In the genomic region with DNA sequence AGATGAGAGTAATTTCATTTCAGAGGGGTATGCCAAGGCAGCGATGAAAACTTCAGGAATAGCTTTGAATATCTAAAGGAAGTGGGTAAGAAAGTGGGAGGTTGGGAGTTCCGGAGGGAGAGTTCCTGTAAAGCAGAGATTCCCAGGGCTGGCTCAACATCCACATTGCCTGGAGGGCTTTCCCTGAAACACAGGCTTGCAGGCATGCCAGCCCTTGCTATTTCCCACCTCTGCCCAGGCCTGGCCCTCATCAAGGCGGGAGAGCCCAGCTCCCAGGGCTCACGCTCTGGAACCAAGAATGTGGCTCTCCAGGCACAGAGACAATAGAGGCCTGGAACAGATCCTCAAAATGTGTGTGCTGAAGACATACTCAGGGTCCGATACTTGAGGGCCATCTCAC, we compare ENCODE assay signal across 36 cellular contexts. TPM values are rescaled to one million over a fixed set of nuclear protein-coding genes. Genes with fewer than 3 reads are reported as not detected.
"Had no signal": no experiment of that assay in that cellular context is flagged by ENCODE, and none has a peak within 500 bp of the region (broad histone marks: within the 10 kb centered on the region; RNA-seq: fewer than 3 reads in every experiment).

No MANE protein-coding gene starts in this region.

- H3K9ac ChIP-seq: parathyroid adenoma had no signal

- H3K27ac ChIP-seq: heart left ventricle, parathyroid adenoma, psoas muscle, right atrium auricular region, stomach, tibial artery, WERI-Rb-1 had no signal

- H2AFZ ChIP-seq: parathyroid adenoma had no signal

- H3K27me3 ChIP-seq: right atrium auricular region, stomach, tibial artery had no signal

- ATAC-seq: activated CD4-positive, CD25-positive, alpha-beta regulatory T cell treated with anti-CD3 and anti-CD28 coated beads, Interleukin-2, amount 50 U/mL, for 24 hours; esophagus mucosa; heart left ventricle; naive thymus-derived CD4-positive, alpha-beta T cell; psoas muscle; stimulated activated naive B cell treated with anti-CD40 and anti-IgM and Interleukin-4, amounts not matched to agents 10 μg/mL and 1 μg/mL and 100 μg/mL, for 72 hours; T-helper 17 cell had no signal

- H3K4me1 ChIP-seq: heart left ventricle, parathyroid adenoma, psoas muscle, right atrium auricular region, stomach, tibial artery had no signal

- H3K4me3 Mint-ChIP-seq: activated naive CD4-positive, alpha-beta T cell treated with anti-CD3 and anti-CD28 coated beads for 36 hours; activated naive CD8-positive, alpha-beta T cell treated with anti-CD3 and anti-CD28 coated beads, Interleukin-2, amount 10 ng/mL, durations not matched to agents 7 days and 5 days; central memory CD8-positive, alpha-beta T cell; immature natural killer cell; memory B cell; naive thymus-derived CD4-positive, alpha-beta T cell; neural crest cell; stimulated activated naive B cell treated with anti-CD40 and anti-IgM and Interleukin-4, amounts not matched to agents 10 μg/mL and 1 μg/mL and 100 μg/mL, for 72 hours; T-helper 17 cell had no signal

- H3K9me3 ChIP-seq: psoas muscle, right atrium auricular region, tibial artery had no signal

- H3K9me3 Mint-ChIP-seq: activated naive CD4-positive, alpha-beta T cell treated with anti-CD3 and anti-CD28 coated beads for 36 hours; activated naive CD8-positive, alpha-beta T cell treated with anti-CD3 and anti-CD28 coated beads, Interleukin-2, amount 10 ng/mL, durations not matched to agents 7 days and 5 days; central memory CD8-positive, alpha-beta T cell; memory B cell; naive thymus-derived CD4-positive, alpha-beta T cell had no signal

- H3K36me3 Mint-ChIP-seq: activated naive CD8-positive, alpha-beta T cell treated with anti-CD3 and anti-CD28 coated beads, Interleukin-2, amount 10 ng/mL, durations not matched to agents 7 days and 5 days; immature natural killer cell; memory B cell; naive thymus-derived CD4-positive, alpha-beta T cell; stimulated activated naive B cell treated with anti-CD40 and anti-IgM and Interleukin-4, amounts not matched to agents 10 μg/mL and 1 μg/mL and 100 μg/mL, for 72 hours had no signal

- H3K27me3 Mint-ChIP-seq: T-helper 17 cell had no signal

- H3K4me1 Mint-ChIP-seq: activated naive CD8-positive, alpha-beta T cell treated with anti-CD3 and anti-CD28 coated beads, Interleukin-2, amount 10 ng/mL, durations not matched to agents 7 days and 5 days; central memory CD8-positive, alpha-beta T cell; immature natural killer cell; naive thymus-derived CD4-positive, alpha-beta T cell; T-helper 17 cell had no signal

- H3K79me2 ChIP-seq: parathyroid adenoma had no signal

- DNase-seq: activated CD4-positive, alpha-beta T cell treated with anti-CD3 and anti-CD28 coated beads for 48 hours; activated CD4-positive, alpha-beta T cell treated with anti-CD3 and anti-CD28 coated beads, Interleukin-2, amount 50 U/mL, for 48 hours; activated CD8-positive, alpha-beta memory T cell treated with anti-CD3 and anti-CD28 coated beads for 24 hours; activated effector memory CD4-positive, alpha-beta T cell treated with anti-CD3 and anti-CD28 coated beads, Interleukin-2, amount 50 U/mL, for 16 hours; activated naive CD4-positive, alpha-beta T cell treated with anti-CD3 and anti-CD28 coated beads for 36 hours; activated naive CD8-positive, alpha-beta T cell treated with anti-CD3 and anti-CD28 coated beads, Interleukin-2, amount 10 ng/mL, durations not matched to agents 7 days and 5 days; amniotic stem cell; effector memory CD4-positive, alpha-beta T cell; foreskin fibroblast; heart left ventricle; hypothalamus; immature natural killer cell; midbrain; naive thymus-derived CD4-positive, alpha-beta T cell; occipital lobe; psoas muscle; stimulated activated CD4-positive, alpha-beta T cell treated with anti-CD3 and anti-CD28 coated beads, Interleukin-15, amount 100 ng/mL, for 24 hours; stimulated activated CD4-positive, alpha-beta T cell treated with anti-CD3 and anti-CD28 coated beads, Interleukin-2, amount 100 ng/mL, for 24 hours; stimulated activated naive B cell treated with anti-CD40 and anti-IgM and Interleukin-4, amounts not matched to agents 10 μg/mL and 1 μg/mL and 100 μg/mL, for 72 hours; stomach; T-helper 17 cell; T1000; tibial artery; WERI-Rb-1 had no signal

- H3K36me3 ChIP-seq: heart left ventricle, right atrium auricular region, stomach, tibial artery, WERI-Rb-1 had no signal

- H3K27ac Mint-ChIP-seq: activated naive CD4-positive, alpha-beta T cell treated with anti-CD3 and anti-CD28 coated beads for 36 hours; activated naive CD8-positive, alpha-beta T cell treated with anti-CD3 and anti-CD28 coated beads, Interleukin-2, amount 10 ng/mL, durations not matched to agents 7 days and 5 days; immature natural killer cell; memory B cell; naive thymus-derived CD4-positive, alpha-beta T cell; stimulated activated naive B cell treated with anti-CD40 and anti-IgM and Interleukin-4, amounts not matched to agents 10 μg/mL and 1 μg/mL and 100 μg/mL, for 72 hours; T-helper 17 cell had no signal

- H3K4me3 ChIP-seq: heart left ventricle, psoas muscle, right atrium auricular region, smooth muscle cell, stomach, tibial artery had no signal

- FAIRE-seq: astrocyte had no signal

- H3K4me2 ChIP-seq: smooth muscle cell had no signal

RNA-seq across cellular contexts. Expression of a gene that starts 43.8 kb away (rescaled TPM):
- total RNA-seq: activated naive CD4-positive, alpha-beta T cell treated with anti-CD3 and anti-CD28 coated beads for 36 hours; activated naive CD8-positive, alpha-beta T cell treated with anti-CD3 and anti-CD28 coated beads, Interleukin-2, amount 10 ng/mL, durations not matched to agents 7 days and 5 days; dermis microvascular lymphatic vessel endothelial cell; heart left ventricle; kidney epithelial cell; naive thymus-derived CD4-positive, alpha-beta T cell; psoas muscle; right atrium auricular region; T-helper 17 cell had no signal
- polyA plus RNA-seq: heart left ventricle; immature natural killer cell; naive thymus-derived CD4-positive, alpha-beta T cell; psoas muscle; smooth muscle cell; urinary bladder had no signal
